ENCODE assay signal across 1 cellular context in genomic region chr19:45770192-45771101, GRCh38.
A peak's percentile ranks its signal among the peaks of the same experiment; 100 is the strongest.
TF ChIP-seq lines count a peak whose summit lies in the region.

No MANE protein-coding gene starts in this region.

TF ChIP-seq in K562, 482 proteins besides CTCF, POLR2A, EP300 and RAD21 (continued from another document and continues in another):
- TF ChIP-seq RERE (CRISPR knock-in tag; IDR thresholded peaks at IDR 0.05; ENCODE audit: borderline replicate concordance): 0 out of 2 replicates have a peak, but pooled peaks have one; percentile 75
- TF ChIP-seq, protein P1, sequence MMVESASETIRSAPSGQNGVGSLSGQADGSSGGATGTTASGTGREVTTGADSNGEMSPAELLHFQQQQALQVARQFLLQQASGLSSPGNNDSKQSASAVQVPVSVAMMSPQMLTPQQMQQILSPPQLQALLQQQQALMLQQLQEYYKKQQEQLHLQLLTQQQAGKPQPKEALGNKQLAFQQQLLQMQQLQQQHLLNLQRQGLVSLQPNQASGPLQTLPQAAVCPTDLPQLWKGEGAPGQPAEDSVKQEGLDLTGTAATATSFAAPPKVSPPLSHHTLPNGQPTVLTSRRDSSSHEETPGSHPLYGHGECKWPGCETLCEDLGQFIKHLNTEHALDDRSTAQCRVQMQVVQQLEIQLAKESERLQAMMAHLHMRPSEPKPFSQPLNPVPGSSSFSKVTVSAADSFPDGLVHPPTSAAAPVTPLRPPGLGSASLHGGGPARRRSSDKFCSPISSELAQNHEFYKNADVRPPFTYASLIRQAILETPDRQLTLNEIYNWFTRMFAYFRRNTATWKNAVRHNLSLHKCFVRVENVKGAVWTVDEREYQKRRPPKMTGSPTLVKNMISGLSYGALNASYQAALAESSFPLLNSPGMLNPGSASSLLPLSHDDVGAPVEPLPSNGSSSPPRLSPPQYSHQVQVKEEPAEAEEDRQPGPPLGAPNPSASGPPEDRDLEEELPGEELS (CRISPR knock-in tag; IDR thresholded peaks at IDR 0.05; ENCODE audit: borderline replicate concordance): no peak
- 0 out of 2 replicates have a peak, but pooled peaks have one; percentile 26 for TF ChIP-seq PTBP1 (IDR thresholded peaks at IDR 0.05; ENCODE audit: low read depth, low read length)
- no peak for TF ChIP-seq POLR3G (IDR thresholded peaks at IDR 0.05; ENCODE audit: extremely low read depth, insufficient read length, insufficient replicate concordance)
- no peak for TF ChIP-seq BRF1 (IDR thresholded peaks at IDR 0.05; ENCODE audit: borderline replicate concordance, extremely low read depth, insufficient read length)
- TF ChIP-seq, protein P2, sequence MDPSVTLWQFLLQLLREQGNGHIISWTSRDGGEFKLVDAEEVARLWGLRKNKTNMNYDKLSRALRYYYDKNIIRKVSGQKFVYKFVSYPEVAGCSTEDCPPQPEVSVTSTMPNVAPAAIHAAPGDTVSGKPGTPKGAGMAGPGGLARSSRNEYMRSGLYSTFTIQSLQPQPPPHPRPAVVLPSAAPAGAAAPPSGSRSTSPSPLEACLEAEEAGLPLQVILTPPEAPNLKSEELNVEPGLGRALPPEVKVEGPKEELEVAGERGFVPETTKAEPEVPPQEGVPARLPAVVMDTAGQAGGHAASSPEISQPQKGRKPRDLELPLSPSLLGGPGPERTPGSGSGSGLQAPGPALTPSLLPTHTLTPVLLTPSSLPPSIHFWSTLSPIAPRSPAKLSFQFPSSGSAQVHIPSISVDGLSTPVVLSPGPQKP (CRISPR knock-in tag; IDR thresholded peaks at IDR 0.05): no peak
- TF ChIP-seq PRDM10 (IDR thresholded peaks at IDR 0.05; ENCODE audit: partially characterized antibody): no peak
- no peak for TF ChIP-seq TCFL5 (CRISPR knock-in tag; conservative IDR thresholded peaks at IDR 0.05)
- TF ChIP-seq MLX (CRISPR knock-in tag; conservative IDR thresholded peaks at IDR 0.05): no peak
- peak; percentile 86; the same call in 1 of the 2 replicates for TF ChIP-seq CBX1 (IDR thresholded peaks at IDR 0.05; ENCODE audit: low read depth)
- no peak; the same call in 1 of the 2 replicates for TF ChIP-seq ZNF175 (CRISPR knock-in tag; IDR thresholded peaks at IDR 0.05; ENCODE audit: low read depth)
- no peak; the same call in 1 of the 2 replicates for TF ChIP-seq GABPA (tag; conservative IDR thresholded peaks at IDR 0.05; ENCODE audit: low read depth)
- TF ChIP-seq ZNF140 (CRISPR knock-in tag; IDR thresholded peaks at IDR 0.05): no peak
- no peak for TF ChIP-seq CEBPB (tag; IDR thresholded peaks at IDR 0.05)
- TF ChIP-seq DMBX1 (CRISPR knock-in tag; IDR thresholded peaks at IDR 0.05; ENCODE audit: borderline replicate concordance): no peak
- no peak; the same call in 1 of the 2 replicates for TF ChIP-seq CBFB (CRISPR knock-in tag; IDR thresholded peaks at IDR 0.05)
- TF ChIP-seq HNRNPH1 (optimal IDR thresholded peaks at IDR 0.05; ENCODE audit: low read depth, low read length): no peak
- 0 out of 2 replicates have a peak, but pooled peaks have one; percentile 60 for TF ChIP-seq ZNF764 (CRISPR knock-in tag; IDR thresholded peaks at IDR 0.05; ENCODE audit: low read depth)
- no peak for TF ChIP-seq NR1H2 (CRISPR knock-in tag; IDR thresholded peaks at IDR 0.05)
- 0 out of 2 replicates have a peak, but pooled peaks have one; percentile 4 for TF ChIP-seq ZNF143 (CRISPR knock-in tag; IDR thresholded peaks at IDR 0.05)
- no peak for TF ChIP-seq FOXA1 (IDR thresholded peaks at IDR 0.05; ENCODE audit: borderline replicate concordance)
- TF ChIP-seq ZNF444 (CRISPR knock-in tag; IDR thresholded peaks at IDR 0.05): no peak
- TF ChIP-seq ETS2 (tag; IDR thresholded peaks at IDR 0.05; ENCODE audit: borderline replicate concordance, poor library complexity, severe bottlenecking): no peak
- no peak for TF ChIP-seq SMARCE1 (IDR thresholded peaks at IDR 0.05)
- TF ChIP-seq RAD51 (IDR thresholded peaks at IDR 0.05; ENCODE audit: borderline replicate concordance, low read depth): no peak; the same call in 1 of the 2 replicates
- peak; percentile 27 for TF ChIP-seq MXD1 (CRISPR knock-in tag; IDR thresholded peaks at IDR 0.05; ENCODE audit: borderline replicate concordance, poor library complexity, severe bottlenecking)
- TF ChIP-seq YY1 (IDR thresholded peaks at IDR 0.05; ENCODE audit: borderline replicate concordance in 1 of 3, control insufficient read depth in 1 of 3, extremely low read depth in 1 of 3, insufficient read depth in 3 of 3, insufficient read length in 1 of 3, insufficient replicate concordance in 2 of 3, low read depth in 1 of 3, low read length in 2 of 3): no peak
- TF ChIP-seq, protein P3, sequence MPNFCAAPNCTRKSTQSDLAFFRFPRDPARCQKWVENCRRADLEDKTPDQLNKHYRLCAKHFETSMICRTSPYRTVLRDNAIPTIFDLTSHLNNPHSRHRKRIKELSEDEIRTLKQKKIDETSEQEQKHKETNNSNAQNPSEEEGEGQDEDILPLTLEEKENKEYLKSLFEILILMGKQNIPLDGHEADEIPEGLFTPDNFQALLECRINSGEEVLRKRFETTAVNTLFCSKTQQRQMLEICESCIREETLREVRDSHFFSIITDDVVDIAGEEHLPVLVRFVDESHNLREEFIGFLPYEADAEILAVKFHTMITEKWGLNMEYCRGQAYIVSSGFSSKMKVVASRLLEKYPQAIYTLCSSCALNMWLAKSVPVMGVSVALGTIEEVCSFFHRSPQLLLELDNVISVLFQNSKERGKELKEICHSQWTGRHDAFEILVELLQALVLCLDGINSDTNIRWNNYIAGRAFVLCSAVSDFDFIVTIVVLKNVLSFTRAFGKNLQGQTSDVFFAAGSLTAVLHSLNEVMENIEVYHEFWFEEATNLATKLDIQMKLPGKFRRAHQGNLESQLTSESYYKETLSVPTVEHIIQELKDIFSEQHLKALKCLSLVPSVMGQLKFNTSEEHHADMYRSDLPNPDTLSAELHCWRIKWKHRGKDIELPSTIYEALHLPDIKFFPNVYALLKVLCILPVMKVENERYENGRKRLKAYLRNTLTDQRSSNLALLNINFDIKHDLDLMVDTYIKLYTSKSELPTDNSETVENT (CRISPR knock-in tag; IDR thresholded peaks at IDR 0.05): 0 out of 2 replicates have a peak, but pooled peaks have one; percentile 50
- TF ChIP-seq IRF2 (CRISPR knock-in tag; IDR thresholded peaks at IDR 0.05): peak; percentile 57; the same call in 1 of the 2 replicates
- TF ChIP-seq TBP (optimal IDR thresholded peaks at IDR 0.05; ENCODE audit: low read depth, low read length): peak; percentile 56
- no peak for TF ChIP-seq FOXO4 (CRISPR knock-in tag; IDR thresholded peaks at IDR 0.05)
- no peak; the same call in 1 of the 2 replicates for TF ChIP-seq ZNF511 (CRISPR knock-in tag; IDR thresholded peaks at IDR 0.05)
- TF ChIP-seq HDGF (IDR thresholded peaks at IDR 0.05): no peak
- no peak for TF ChIP-seq CAMTA2 (CRISPR knock-in tag; conservative IDR thresholded peaks at IDR 0.05)
- peak; percentile 52 for TF ChIP-seq RBBP5 (IDR thresholded peaks at IDR 0.05; ENCODE audit: borderline replicate concordance, insufficient read depth, low read length, poor library complexity, severe bottlenecking)
- no peak for TF ChIP-seq CHAMP1 (IDR thresholded peaks at IDR 0.05)
- TF ChIP-seq NFIC (IDR thresholded peaks at IDR 0.05): 0 out of 2 replicates have a peak, but pooled peaks have one; percentile 17
- peak; percentile 54; the same call in 1 of the 2 replicates for TF ChIP-seq HEY1 (CRISPR knock-in tag; IDR thresholded peaks at IDR 0.05; ENCODE audit: borderline replicate concordance)
